Comparison of ENCODE assay signal across 8 cellular contexts in the genomic region with DNA sequence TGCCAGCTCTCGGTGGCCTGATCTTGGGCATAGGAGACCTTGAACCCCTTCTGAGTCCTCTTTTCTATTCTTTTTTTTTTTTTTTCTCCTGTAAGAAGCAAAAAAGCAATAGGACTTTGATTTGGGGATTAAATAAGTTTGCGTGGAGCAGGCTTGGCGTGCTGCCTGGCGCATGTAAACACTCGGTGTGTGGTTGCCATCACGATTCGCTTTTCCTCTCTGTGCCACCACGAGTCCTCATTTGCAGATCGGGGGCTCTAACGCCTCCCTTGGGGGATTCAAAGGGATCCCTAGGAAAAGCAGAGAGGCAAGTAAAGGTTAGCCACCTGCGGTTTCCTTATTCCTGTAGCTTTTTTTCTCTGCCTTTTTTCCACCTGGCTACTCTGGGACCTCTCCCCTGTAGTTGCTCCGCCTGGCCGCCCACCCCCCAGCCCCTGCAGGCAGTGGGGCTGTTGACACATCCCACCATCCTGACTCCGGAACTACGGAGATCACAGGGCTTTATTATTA. TPM values are rescaled to one million over a fixed set of nuclear protein-coding genes. Genes with fewer than 3 reads are reported as not detected.
DNase-seq lines count a peak whose midpoint lies in the region; ATAC-seq and TF ChIP-seq lines count a peak whose summit lies in the region.

No MANE protein-coding gene starts in this region.

- H3K9me3 ChIP-seq in Peyer's patch: no peaks in the 10 kb centered on the region

- TF ChIP-seq POLR2A in Peyer's patch (IDR thresholded peaks at IDR 0.05): no peak

- H3K27me3 ChIP-seq in Peyer's patch: no peaks in the 10 kb centered on the region

- peaks cover 56% of the 10 kb centered on the region for H3K36me3 Mint-ChIP-seq in stimulated activated memory B cell treated with anti-CD40 and anti-IgM and Interleukin-4, amounts not matched to agents 10 μg/mL and 1 μg/mL and 100 μg/mL, for 72 hours

- DNase-seq in DMS53 (lab: John Stamatoyannopoulos, UW) (peak; percentile 31), DMS53 treated with DMSO at 0.1 percent for 48 hours (lab: John Stamatoyannopoulos, UW; ENCODE audit: unreplicated experiment) (no peak), Peyer's patch (peak in 2 of 3 donors; percentile 54 to 58), cardiac fibroblast (ENCODE audit: low read depth in 2 of 2) (peak; percentile 38 to 59), left colon (peak; percentile 47 to 68)

- peaks cover 72% of the 10 kb centered on the region for H3K4me1 Mint-ChIP-seq in stimulated activated memory B cell treated with anti-CD40 and anti-IgM and Interleukin-4, amounts not matched to agents 10 μg/mL and 1 μg/mL and 100 μg/mL, for 72 hours

- H3K27ac Mint-ChIP-seq in stimulated activated memory B cell treated with anti-CD40 and anti-IgM and Interleukin-4, amounts not matched to agents 10 μg/mL and 1 μg/mL and 100 μg/mL, for 72 hours: peak overlapping the region; percentile 100

- H3K36me3 ChIP-seq in Peyer's patch: peaks cover 0 to 43% (median 0%) of the 10 kb centered on the region in 3 donors

- peak overlapping the region; percentile 78 to 99 (median 84) for H3K4me3 ChIP-seq in Peyer's patch
- H3K4me3 ChIP-seq in cardiac fibroblast (replicated peaks in 1 of 2; ENCODE audit: low read depth in 2 of 2, low read length in 2 of 2): peak overlapping the region; percentile 99 to 100

- peak overlapping the region; percentile 100 for H3K4me3 Mint-ChIP-seq in stimulated activated memory B cell treated with anti-CD40 and anti-IgM and Interleukin-4, amounts not matched to agents 10 μg/mL and 1 μg/mL and 100 μg/mL, for 72 hours

- intact Hi-C loops in left colon (cut with DNase I, micrococcal nuclease): no loop called here

- no peaks in the 10 kb centered on the region for H3K9me3 Mint-ChIP-seq in stimulated activated memory B cell treated with anti-CD40 and anti-IgM and Interleukin-4, amounts not matched to agents 10 μg/mL and 1 μg/mL and 100 μg/mL, for 72 hours

- H3K27me3 Mint-ChIP-seq in stimulated activated memory B cell treated with anti-CD40 and anti-IgM and Interleukin-4, amounts not matched to agents 10 μg/mL and 1 μg/mL and 100 μg/mL, for 72 hours: no peaks in the 10 kb centered on the region

- no peak for ATAC-seq in left colon
- no peak for ATAC-seq in stimulated activated memory B cell treated with anti-CD40 and anti-IgM and Interleukin-4, amounts not matched to agents 10 μg/mL and 1 μg/mL and 100 μg/mL, for 72 hours
- no peak for ATAC-seq in GM21360 (IDR thresholded peaks at IDR 0.05; ENCODE audit: unreplicated experiment)
- no peak for ATAC-seq in GM18873 (IDR thresholded peaks at IDR 0.05; ENCODE audit: low FRiP score, unreplicated experiment)

- TF ChIP-seq CTCF in Peyer's patch (IDR thresholded peaks at IDR 0.05): no peak
- no peak for TF ChIP-seq CTCF in cardiac fibroblast (IDR thresholded peaks at IDR 0.05; ENCODE audit: low read depth, low read length)

- H3K4me1 ChIP-seq in Peyer's patch: peaks cover 0 to 59% (median 28%) of the 10 kb centered on the region in 4 donors

- peak overlapping the region; percentile 92 to 98 (median 94) for H3K27ac ChIP-seq in Peyer's patch

RNA-seq across cellular contexts. Expression of gene SAFB, which starts 1.3 kb away (rescaled TPM):
- total RNA-seq in Peyer's patch: 100 to 1,000 TPM in 3 of 4 donors, 10 to 100 TPM in 1; 86.3 to 374 (median 163) TPM
- total RNA-seq in left colon: 10 to 100 TPM; 56.1 to 82.5 TPM

RNA-seq across cellular contexts. Expression of gene SAFB2, which starts 1.6 kb away (rescaled TPM):
- total RNA-seq in Peyer's patch (100 to 1,000 TPM in 3 of 4 donors, 10 to 100 TPM in 1; 59.5 to 200 (median 121) TPM), left colon (10 to 100 TPM; 67.3 to 92.3 TPM)

RNA-seq across cellular contexts. Expression of gene MICOS13, which starts 56.1 kb away (rescaled TPM):
- total RNA-seq in Peyer's patch (10 to 100 TPM; 11.6 to 48.0 (median 40.0) TPM), left colon (10 to 100 TPM; 66.3 to 83.4 TPM)

RNA-seq across cellular contexts. Expression of gene TINCR, which starts 56.5 kb away (rescaled TPM):
- total RNA-seq in Peyer's patch (1 to 10 TPM in 2 of 4 donors, under 1 TPM in 1, not detected in 1; 0.67 to 2.6 (median 1.2) TPM), left colon (1 to 10 TPM; 7.2 to 7.5 TPM)

RNA-seq across cellular contexts. Expression of gene HSD11B1L, which starts 56.6 kb away (rescaled TPM):
- total RNA-seq in Peyer's patch: 10 to 100 TPM in 1 of 4 donors, 1 to 10 TPM in 2, not detected in 1; 4.9 to 17.3 (median 7.2) TPM
- 1 to 10 TPM; 3.5 to 3.8 TPM for total RNA-seq in left colon
